Comparison of ENCODE assay signal across 9 cellular contexts in genomic region chr4:4857001-4857808, GRCh38. TPM values are rescaled to one million over a fixed set of nuclear protein-coding genes. Genes with fewer than 3 reads are reported as not detected.
DNase-seq lines count a peak whose midpoint lies in the region; ATAC-seq, FAIRE-seq and TF ChIP-seq lines count a peak whose summit lies in the region.
"Had no signal": no experiment of that assay in that cellular context is flagged by ENCODE, and none has a peak within 500 bp of the region (broad histone marks: within the 10 kb centered on the region; RNA-seq: fewer than 3 reads in every experiment).

No MANE protein-coding gene starts in this region.

- no peak for TF ChIP-seq CTCF in H1 (IDR thresholded peaks at IDR 0.05; ENCODE audit: control extremely low read depth in 1 of 3, insufficient read depth in 1 of 3, low read depth in 1 of 3, low read length in 3 of 3)

- H2BK5ac ChIP-seq in H1 (ENCODE audit: low read depth, low read length) (no peak overlapping the region), neuronal stem cell (ENCODE audit: low read length) (no peak overlapping the region)

- H3K36me3 Mint-ChIP-seq in CD4-positive, alpha-beta memory T cell: peaks cover 0 to 4% of the 10 kb centered on the region in 2 donors

- 75 to 95% methylated on average over 25 to 33 of the region's 36 CpGs for WGBS in GM23248 (ENCODE audit: low coverage in 1 of 2, low lambda C conversion rate in 2 of 2, missing lambda C conversion rate in 2 of 2), 2 experiments
- 14% methylated on average over 23 of the region's 36 CpGs; no CpG with 5 or more reads in 1 of the 2 experiments for WGBS in H1 (ENCODE audit: extremely low coverage in 1 of 2, insufficient coverage in 1 of 2, insufficient read length in 1 of 2, insufficient replicate concordance in 2 of 2, low coverage in 1 of 2, low lambda C conversion rate in 2 of 2, missing lambda C conversion rate in 1 of 2), 2 experiments
- no CpG with 5 or more reads among the region's 36 CpGs for WGBS in neuronal stem cell (ENCODE audit: extremely low coverage in 2 of 2, insufficient read length in 2 of 2, insufficient replicate concordance in 1 of 2), 2 donors

- H3K4me2 ChIP-seq in GM23248 (ENCODE audit: unreplicated experiment) (peak overlapping the region; percentile 87), H1 (ENCODE audit: insufficient read depth in 1 of 2, low read depth in 2 of 2, low read length in 2 of 2) (peak overlapping the region in 1 of 2 experiments; percentile 15; a peak in 1 of 4 replicates), neuronal stem cell (ENCODE audit: insufficient read depth, low read length, poor library complexity, severe bottlenecking) (no peak overlapping the region)

- H3K79me2 ChIP-seq in GM23248 (ENCODE audit: insufficient read depth): peaks cover 25% of the 10 kb centered on the region
- H3K79me2 ChIP-seq in H1 (ENCODE audit: control insufficient read depth in 1 of 2, insufficient read depth in 2 of 2, low read length in 2 of 2): no peaks in the 10 kb centered on the region

- H3K23me2 ChIP-seq in H1 (ENCODE audit: low read depth, low read length): peaks cover 8% of the 10 kb centered on the region; the same call in 1 of the 2 replicates

- no peak overlapping the region for H2BK15ac ChIP-seq in H1 (ENCODE audit: low read length)
- no peak overlapping the region for H2BK15ac ChIP-seq in neuronal stem cell (ENCODE audit: low read length)

- H4K20me1 ChIP-seq in GM23248 (ENCODE audit: insufficient read depth) (no peaks in the 10 kb centered on the region), H1 (replicated peaks in 1 of 2; ENCODE audit: control insufficient read depth in 1 of 2, insufficient read depth in 2 of 2, low read length in 2 of 2) (peaks cover 49 to 51% of the 10 kb centered on the region in 2 experiments)

- POLR2A ChIA-PET in CD4-positive, alpha-beta memory T cell (lab: Charles Lee; ENCODE audit: partially characterized antibody): no interaction called here
- POLR2A ChIA-PET in H1 (lab: Charles Lee; ENCODE audit: partially characterized antibody): interaction anchor here (0.8 kb wide), 1 partner anchor 14 kb away, joined by 3 read pairs; no protein-coding TSS in a partner anchor

- CTCF ChIA-PET in CD4-positive, alpha-beta memory T cell (lab: Charles Lee; ENCODE audit: partially characterized antibody): no interaction called here
- CTCF ChIA-PET in H1 (lab: Charles Lee; ENCODE audit: partially characterized antibody): interaction anchor here (1.0 kb wide), 1 partner anchor 179 kb away, joined by 3 read pairs; no protein-coding TSS in a partner anchor

- H3K23ac ChIP-seq in H1 (ENCODE audit: insufficient read length): no peak overlapping the region
- H3K23ac ChIP-seq in neuronal stem cell (ENCODE audit: low read depth, low read length, poor library complexity): peak overlapping the region; percentile 23

- H3K4ac ChIP-seq in H1 (replicated peaks; ENCODE audit: insufficient read length, low read depth, low read length) (no peak overlapping the region), neuronal stem cell (ENCODE audit: low read length) (no peak overlapping the region)

- H4K91ac ChIP-seq in H1 (replicated peaks; ENCODE audit: insufficient read length, low read length) (no peak overlapping the region), neuronal stem cell (ENCODE audit: low read depth, low read length, poor library complexity) (no peak overlapping the region)

- H3K4me3 ChIP-seq in CD4-positive, alpha-beta memory T cell (ENCODE audit: low read length in 2 of 2): no peak overlapping the region
- H3K4me3 ChIP-seq in GM23248 (no peak overlapping the region), H1 (ENCODE audit: extremely low read depth in 1 of 4, insufficient read depth in 2 of 4, low read depth in 3 of 4, low read length in 4 of 4) (no peak overlapping the region), neuronal stem cell (ENCODE audit: low read length in 2 of 2) (no peak overlapping the region)

- no peaks in the 10 kb centered on the region for H3K36me3 ChIP-seq in CD4-positive, alpha-beta memory T cell (ENCODE audit: insufficient read depth, low read length)
- H3K36me3 ChIP-seq in GM23248 (ENCODE audit: low read depth) (no peaks in the 10 kb centered on the region), H1 (ENCODE audit: control insufficient read depth in 2 of 4, insufficient read depth in 4 of 4, low read length in 3 of 4) (no peaks in the 10 kb centered on the region), neuronal stem cell (replicated peaks in 1 of 2; ENCODE audit: control insufficient read depth in 2 of 2, insufficient read depth in 2 of 2, low read length in 2 of 2) (no peaks in the 10 kb centered on the region)

- peaks cover 65% of the 10 kb centered on the region for H3K4me1 ChIP-seq in CD4-positive, alpha-beta memory T cell (ENCODE audit: insufficient read depth, low read length)
- H3K4me1 ChIP-seq in GM23248 (ENCODE audit: insufficient read depth) (peaks cover 13% of the 10 kb centered on the region), H1 (replicated peaks in 1 of 4; ENCODE audit: control insufficient read depth in 3 of 4, insufficient read depth in 4 of 4, low read length in 3 of 4) (peaks cover 0 to 32% (median 13%) of the 10 kb centered on the region in 4 experiments; a peak in 6 of 7 replicates), neuronal stem cell (ENCODE audit: control insufficient read depth in 2 of 2, insufficient read depth in 1 of 2, low read depth in 1 of 2, low read length in 2 of 2) (peaks cover 7 to 32% of the 10 kb centered on the region in 2 donors)

- peak overlapping the region in 3 of 7 donors; percentile 4 to 68 (median 38) for H3K27ac Mint-ChIP-seq in CD4-positive, alpha-beta memory T cell

- H2AFZ ChIP-seq in GM23248 (peak overlapping the region; percentile 98; the same call in 1 of the 2 replicates), H1 (ENCODE audit: low read length) (no peak overlapping the region), neuronal stem cell (ENCODE audit: low read length) (no peak overlapping the region)

- H3K9ac ChIP-seq in GM23248 (peak overlapping the region; percentile 80), H1 (replicated peaks in 1 of 4; ENCODE audit: extremely low read depth in 1 of 4, low read depth in 3 of 4, low read length in 3 of 4) (no peak overlapping the region), neuronal stem cell (ENCODE audit: low read depth, low read length, poor library complexity) (no peak overlapping the region)

- H2BK120ac ChIP-seq in H1 (replicated peaks; ENCODE audit: low read depth, low read length) (no peak overlapping the region), neuronal stem cell (ENCODE audit: low read depth, low read length) (no peak overlapping the region)

- no peak overlapping the region for H2BK20ac ChIP-seq in H1 (ENCODE audit: low read length)

- H4K8ac ChIP-seq in H1 (ENCODE audit: extremely low read depth, insufficient read depth, low read length) (no peak overlapping the region), neuronal stem cell (ENCODE audit: low read depth, low read length) (no peak overlapping the region)

- H3K14ac ChIP-seq in H1 (ENCODE audit: insufficient read length) (no peak overlapping the region), neuronal stem cell (ENCODE audit: low read length) (no peak overlapping the region)

- H4K5ac ChIP-seq in H1 (ENCODE audit: insufficient read length, low read depth, low read length): no peak overlapping the region

- no peak overlapping the region for H2BK12ac ChIP-seq in H1 (ENCODE audit: low read depth, low read length)
- no peak overlapping the region for H2BK12ac ChIP-seq in neuronal stem cell (ENCODE audit: low read length)

- H3K4me3 Mint-ChIP-seq in CD4-positive, alpha-beta memory T cell: peak overlapping the region in 6 of 8 donors; percentile 5 to 63 (median 36)

- TF ChIP-seq RAD21 in H1 (IDR thresholded peaks at IDR 0.05 in 1 of 2, conservative IDR thresholded peaks at IDR 0.05 in 1 of 2; ENCODE audit: low read depth in 2 of 2, low read length in 2 of 2): no peak

- peaks cover 0 to 13% (median 8%) of the 10 kb centered on the region in 8 donors for H3K9me3 Mint-ChIP-seq in CD4-positive, alpha-beta memory T cell

- H3K18ac ChIP-seq in H1 (ENCODE audit: extremely low read depth, low read length) (no peak overlapping the region), neuronal stem cell (ENCODE audit: low read length) (no peak overlapping the region)

- H3K27ac ChIP-seq in CD4-positive, alpha-beta memory T cell (ENCODE audit: low read depth, low read length): no peak overlapping the region
- H3K27ac ChIP-seq in GM23248 (no peak overlapping the region), H1 (ENCODE audit: low read depth, low read length) (no peak overlapping the region), neuronal stem cell (replicated peaks; ENCODE audit: low read length) (no peak overlapping the region)

- H3F3A ChIP-seq in GM23248 (ENCODE audit: insufficient read depth): peaks cover 9% of the 10 kb centered on the region; the same call in 1 of the 2 replicates

- ATAC-seq in GM19351 (IDR thresholded peaks at IDR 0.05; ENCODE audit: unreplicated experiment) (no peak), GM18511 (IDR thresholded peaks at IDR 0.05; ENCODE audit: unreplicated experiment) (no peak)

- H3K27me3 ChIP-seq in CD4-positive, alpha-beta memory T cell (ENCODE audit: insufficient read depth, low read length): peaks cover 56% of the 10 kb centered on the region
- H3K27me3 ChIP-seq in GM23248 (replicated peaks; ENCODE audit: insufficient read depth) (no peaks in the 10 kb centered on the region), H1 (replicated peaks in 1 of 4; ENCODE audit: control insufficient read depth in 3 of 4, extremely low read depth in 1 of 4, insufficient read depth in 3 of 4, low read length in 3 of 4) (peaks cover 95 to 98% (median 96%) of the 10 kb centered on the region in 4 experiments), neuronal stem cell (ENCODE audit: control insufficient read depth in 3 of 3, insufficient read depth in 3 of 3, low read depth in 1 of 3, low read length in 3 of 3) (peaks cover 67 to 95% (median 92%) of the 10 kb centered on the region in 3 experiments)

- no peak overlapping the region for H2AK5ac ChIP-seq in H1 (ENCODE audit: low read depth, low read length)
- no peak overlapping the region for H2AK5ac ChIP-seq in neuronal stem cell (ENCODE audit: low read depth, low read length)

- no peak for DNase-seq in CD4-positive, alpha-beta memory T cell
- no peak for DNase-seq in GM23248
- no peak for DNase-seq in H1 (ENCODE audit: low read depth in 1 of 2, low spot score in 2 of 2)
- DNase-seq in neuronal stem cell (ENCODE audit: low spot score): no peak
- DNase-seq in NCI-H2081 treated with DMSO at 0.1 percent for 48 hours (lab: John Stamatoyannopoulos, UW): no peak
- DNase-seq in HuH-7 (ENCODE audit: low spot score): no peak
- DNase-seq: DMS79 had no signal

- TF ChIP-seq POLR2A in H1 (IDR thresholded peaks at IDR 0.05; ENCODE audit: control extremely low read depth in 1 of 2, low read depth in 2 of 2, low read length in 2 of 2): no peak

- no peaks in the 10 kb centered on the region for H3K9me3 ChIP-seq in CD4-positive, alpha-beta memory T cell (ENCODE audit: control insufficient read depth in 1 of 2, low read length in 2 of 2)
- H3K9me3 ChIP-seq in GM23248 (ENCODE audit: low read depth): no peaks in the 10 kb centered on the region
- no peaks in the 10 kb centered on the region for H3K9me3 ChIP-seq in H1 (ENCODE audit: insufficient read depth in 2 of 2, low read depth in 1 of 2, low read length in 1 of 2)
- peaks cover 0 to 13% of the 10 kb centered on the region in 2 donors for H3K9me3 ChIP-seq in neuronal stem cell (replicated peaks in 1 of 2; ENCODE audit: control insufficient read depth in 2 of 2, insufficient read depth in 1 of 2, low read depth in 1 of 2, low read length in 2 of 2)

- in situ Hi-C loops in GM23248 (cut with MboI): no loop called here

- no peaks in the 10 kb centered on the region for H3K9me2 ChIP-seq in GM23248 (ENCODE audit: insufficient read depth)

- H3K27me3 Mint-ChIP-seq in CD4-positive, alpha-beta memory T cell: peaks cover 51 to 61% of the 10 kb centered on the region in 2 donors

- FAIRE-seq in H1 (lab: Jason Lieb, UNC): no peak

- TF ChIP-seq EP300 in H1 (IDR thresholded peaks at IDR 0.05; ENCODE audit: borderline replicate concordance in 1 of 2, low read depth in 2 of 2, low read length in 2 of 2): no peak

- no peaks in the 10 kb centered on the region for H3K79me1 ChIP-seq in H1 (ENCODE audit: low read depth, low read length)
- peaks cover 3% of the 10 kb centered on the region for H3K79me1 ChIP-seq in neuronal stem cell (ENCODE audit: low read depth, low read length)

- H3K4me1 Mint-ChIP-seq in CD4-positive, alpha-beta memory T cell: peaks cover 22 to 68% (median 52%) of the 10 kb centered on the region in 4 donors

- intact Hi-C loops in CD4-positive, alpha-beta memory T cell (cut with micrococcal nuclease): no loop called here

- no peak overlapping the region for H3K56ac ChIP-seq in H1 (replicated peaks; ENCODE audit: insufficient read length, low read depth, low read length)

RNA-seq across cellular contexts. Expression of gene MSX1, which starts 2.3 kb away (rescaled TPM):
- not detected for total RNA-seq in CD4-positive, alpha-beta memory T cell
- not detected for polyA plus RNA-seq in CD4-positive, alpha-beta memory T cell
- 26.1 and 32.1 TPM in 2 replicates for total RNA-seq in GM23248 (2014; rRNA removed; shearing (Covaris generic))
- polyA plus RNA-seq in GM23248 (2016; fragmentation: Nextera tagmentation; extraction: Ambion mirVana) (16.8 and 17.2 TPM in 2 replicates), H1 (2011; rRNA removed) (0.47 and 0.75 TPM in 2 replicates)
- not detected in 2 replicates for total RNA-seq in H1 (2021; fragmentation: NEBNext Ultra II Directional; extraction: Animal tissue kit (Norgen Biotek cat#: 25700))
- polyA plus RNA-seq in H1 (2011; cell fraction: cytosol; rRNA removed): 0.34 TPM
- polyA plus RNA-seq in H1 (2011; cell fraction: nucleus; rRNA removed): 2.0 TPM
- polyA plus RNA-seq in H1 (2012, experiment 1 of 2): 0.23 to 0.44 TPM (median 0.34 TPM) in 4 replicates
- 0.55 TPM for polyA plus RNA-seq in H1 (2012, experiment 2 of 2)
- 0.24 TPM for polyA plus RNA-seq in H1 (2013, experiment 1 of 2)
- polyA plus RNA-seq in H1 (2013, experiment 2 of 2): 0.26 TPM
- polyA minus RNA-seq in H1 (2011; rRNA and poly(A)+ RNA removed): not detected in 2 replicates
- polyA minus RNA-seq in H1 (2011; cell fraction: cytosol; rRNA and poly(A)+ RNA removed): not detected
- polyA minus RNA-seq in H1 (2011; cell fraction: nucleus; rRNA and poly(A)+ RNA removed): 0.30 TPM
- polyA plus RNA-seq in neuronal stem cell (2013, experiment 1 of 2): 1.6 TPM
- polyA plus RNA-seq in neuronal stem cell (2013, experiment 2 of 2): 1.8 TPM

Comparison
In these comparisons a context has a peak if more than half of its experiments do, and no peak if none do; other contexts are left out.
1. RNA of gene MSX1, which starts 2.3 kb away (total RNA-seq): 26.1 to 32.1 TPM in GM23248; not detected in H1 and not detected in CD4-positive, alpha-beta memory T cell; every median in the first group is over 10 times any median in the second.